Comparison of ENCODE assay signal across 7 cellular contexts in the genomic region with DNA sequence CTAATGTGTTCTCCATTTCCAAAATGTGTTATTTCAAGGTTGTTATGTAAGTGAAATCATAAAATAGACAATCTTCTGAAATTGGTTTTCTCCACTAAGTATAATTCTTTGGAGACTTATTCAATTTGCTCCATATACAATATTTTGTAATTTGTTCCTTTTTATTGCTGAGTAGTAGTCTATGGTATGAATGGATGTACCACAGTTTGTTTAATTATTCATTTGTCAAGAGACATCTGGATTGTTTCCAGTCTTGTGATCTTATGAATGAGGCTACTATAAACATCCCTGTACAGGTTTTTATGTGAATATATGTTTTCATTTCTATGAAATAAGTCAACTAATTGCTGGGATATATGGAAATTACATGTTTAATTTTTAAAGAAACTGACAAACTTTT.
"Had no signal": no experiment of that assay in that cellular context is flagged by ENCODE, and none has a peak within 500 bp of the region (broad histone marks: within the 10 kb centered on the region; RNA-seq: fewer than 3 reads in every experiment).

No MANE protein-coding gene starts in this region.

- FAIRE-seq: GM12891, GM12892, GM18507, GM19239 had no signal

- H3K4me3 ChIP-seq: GM12878 had no signal

- ATAC-seq: GM12878 had no signal

- DNase-seq: GDM1, GF-D8 had no signal
